ENCODE assay signal across 39 cellular contexts in genomic region chrX:140510895-140511295, GRCh38. TPM values are rescaled to one million over a fixed set of nuclear protein-coding genes. Genes with fewer than 3 reads are reported as not detected.
DNase-seq lines count a peak whose midpoint lies in the region; ATAC-seq and TF ChIP-seq lines count a peak whose summit lies in the region.
"Had no signal": no experiment of that assay in that cellular context is flagged by ENCODE, and none has a peak within 500 bp of the region (broad histone marks: within the 10 kb centered on the region; RNA-seq: fewer than 3 reads in every experiment).

No MANE protein-coding gene starts in this region.

- H3K9me3 ChIP-seq in HUES64 (ENCODE audit: insufficient read depth, low read depth, low read length) (no peaks in the 10 kb centered on the region), aorta (ENCODE audit: control insufficient read depth, low read length) (no peaks in the 10 kb centered on the region), heart right ventricle (peaks cover 0 to 4% (median 0%) of the 10 kb centered on the region in 11 donors)
- H3K9me3 ChIP-seq in effector memory CD4-positive, alpha-beta T cell (ENCODE audit: control insufficient read depth, low read length) = no peaks in the 10 kb centered on the region
- H3K9me3 ChIP-seq: BE2C, colonic mucosa, Peyer's patch, right lobe of liver, spleen, thoracic aorta, vagina had no signal

- H3K9me3 Mint-ChIP-seq in glutamatergic neuron (ENCODE audit: unreplicated experiment) (peaks cover 3% of the 10 kb centered on the region), mesothelial cell of epicardium (no peaks in the 10 kb centered on the region)
- H3K9me3 Mint-ChIP-seq: activated CD4-positive, alpha-beta T cell treated with anti-CD3 and anti-CD28 coated beads, Interleukin-2, amount 10 ng/mL, durations not matched to agents 24 days and 14 days; activated naive CD4-positive, alpha-beta T cell treated with anti-CD3 and anti-CD28 coated beads, Interleukin-2, amount 50 U/mL, for 72 hours; stimulated activated naive CD8-positive, alpha-beta T cell treated with anti-CD3 and anti-CD28 coated beads, Interleukin-15, Interleukin-2, amounts not matched to agents 100 ng/mL and 50 ng/mL, for 24 hours had no signal

- H3K27ac ChIP-seq in HUES64 (ENCODE audit: low read depth, low read length) (no peak overlapping the region), aorta (ENCODE audit: low read depth in 1 of 2, low read length in 2 of 2) (no peak overlapping the region), heart right ventricle (no peak overlapping the region)
- no peak overlapping the region for H3K27ac ChIP-seq in effector memory CD4-positive, alpha-beta T cell (ENCODE audit: insufficient read depth, low read length, poor library complexity, severe bottlenecking)
- H3K27ac ChIP-seq: cardiac muscle cell, colonic mucosa, Peyer's patch, right lobe of liver, spleen, thoracic aorta, vagina, WERI-Rb-1 had no signal

- no peak for DNase-seq in glutamatergic neuron
- no peak for DNase-seq in mesothelial cell of epicardium (ENCODE audit: low spot score in 2 of 2, unreplicated experiment in 2 of 2)
- DNase-seq in aorta = peak in 1 of 2 donors; percentile 56
- DNase-seq in heart right ventricle = no peak
- no peak for DNase-seq in effector memory CD4-positive, alpha-beta T cell
- DNase-seq: activated CD4-positive, alpha-beta T cell treated with anti-CD3 and anti-CD28 coated beads, Interleukin-2, amount 10 ng/mL, durations not matched to agents 24 days and 14 days; activated CD8-positive, alpha-beta memory T cell treated with anti-CD3 and anti-CD28 coated beads for 24 hours; activated T-cell treated with anti-CD3 and anti-CD28 coated beads for 4 hours; amygdala; BE2C; CD8-positive, alpha-beta memory T cell; colonic mucosa; HCEC 1CT; head of caudate nucleus; immature natural killer cell; left colon; mammary epithelial cell; NCI-H1048; NCI-H1694 treated with DMSO at 0.1 percent for 48 hours; NCI-H446; NCI-H748 treated with DMSO at 0.1 percent for 48 hours; Peyer's patch; right lobe of liver; SHP77 treated with DMSO at 0.1 percent for 48 hours; spleen; stimulated activated CD4-positive, alpha-beta T cell treated with anti-CD3 and anti-CD28 coated beads, Interleukin-2, amount 100 ng/mL, for 24 hours; SW 1271; T1000; WERI-Rb-1 had no signal

- no peaks in the 10 kb centered on the region for H3K36me3 Mint-ChIP-seq in glutamatergic neuron (ENCODE audit: unreplicated experiment)
- no peaks in the 10 kb centered on the region for H3K36me3 Mint-ChIP-seq in mesothelial cell of epicardium
- H3K36me3 Mint-ChIP-seq: CD8-positive, alpha-beta memory T cell; immature natural killer cell had no signal

- peak overlapping the region; percentile 20; the same call in 1 of the 2 replicates for H3K9ac ChIP-seq in HUES64 (ENCODE audit: low read depth, low read length)

- WGBS in HUES64 = 2% methylated on average over 42 of the region's 42 CpGs
- 12 to 25% methylated on average over 42 of the region's 42 CpGs for WGBS in aorta, 2 donors
- WGBS in heart right ventricle, 2 donors = 4 to 6% methylated on average over 32 to 41 of the region's 42 CpGs

- peak overlapping the region; percentile 48 for H3K4me3 ChIP-seq in HUES64 (ENCODE audit: low read length)
- H3K4me3 ChIP-seq in aorta (ENCODE audit: low read length in 2 of 2) = no peak overlapping the region
- H3K4me3 ChIP-seq in heart right ventricle = no peak overlapping the region
- H3K4me3 ChIP-seq in effector memory CD4-positive, alpha-beta T cell (ENCODE audit: insufficient read depth, low read depth, low read length, poor library complexity, severe bottlenecking) = no peak overlapping the region
- H3K4me3 ChIP-seq: cardiac muscle cell, colonic mucosa, Peyer's patch, right lobe of liver, spleen, thoracic aorta, vagina had no signal

- intact Hi-C loops in aorta (cut with DNase I) (no loop called here), heart right ventricle (cut with DNase I) (no loop called here)

- H3K4me3 Mint-ChIP-seq in glutamatergic neuron (ENCODE audit: unreplicated experiment) (peak overlapping the region; percentile 80), mesothelial cell of epicardium (peak overlapping the region; percentile 40)
- H3K4me3 Mint-ChIP-seq: activated CD4-positive, alpha-beta T cell treated with anti-CD3 and anti-CD28 coated beads, Interleukin-2, amount 10 ng/mL, durations not matched to agents 24 days and 14 days; CD8-positive, alpha-beta memory T cell; immature natural killer cell; stimulated activated naive CD8-positive, alpha-beta T cell treated with anti-CD3 and anti-CD28 coated beads, Interleukin-15, Interleukin-2, amounts not matched to agents 100 ng/mL and 50 ng/mL, for 24 hours had no signal

- no peak overlapping the region for H3K27ac Mint-ChIP-seq in glutamatergic neuron (ENCODE audit: unreplicated experiment)
- no peak overlapping the region for H3K27ac Mint-ChIP-seq in mesothelial cell of epicardium
- H3K27ac Mint-ChIP-seq: activated CD4-positive, alpha-beta T cell treated with anti-CD3 and anti-CD28 coated beads, Interleukin-2, amount 10 ng/mL, durations not matched to agents 24 days and 14 days; activated naive CD4-positive, alpha-beta T cell treated with anti-CD3 and anti-CD28 coated beads, Interleukin-2, amount 50 U/mL, for 72 hours; CD8-positive, alpha-beta memory T cell; immature natural killer cell; stimulated activated naive CD8-positive, alpha-beta T cell treated with anti-CD3 and anti-CD28 coated beads, Interleukin-15, Interleukin-2, amounts not matched to agents 100 ng/mL and 50 ng/mL, for 24 hours had no signal

- H3K4me1 ChIP-seq in HUES64 (ENCODE audit: insufficient read depth, low read length) = 0 out of 2 replicates have a peak, but pooled peaks cover 6% of the 10 kb centered on the region
- no peaks in the 10 kb centered on the region for H3K4me1 ChIP-seq in aorta (ENCODE audit: control insufficient read depth in 1 of 2, insufficient read depth in 2 of 2, low read length in 2 of 2)
- H3K4me1 ChIP-seq in heart right ventricle = peaks cover 0 to 15% (median 0%) of the 10 kb centered on the region in 9 donors
- H3K4me1 ChIP-seq in effector memory CD4-positive, alpha-beta T cell (ENCODE audit: control insufficient read depth, insufficient read depth, low read length, poor library complexity, severe bottlenecking) = no peaks in the 10 kb centered on the region
- H3K4me1 ChIP-seq: BE2C, colonic mucosa, Peyer's patch, right lobe of liver, vagina had no signal

- ATAC-seq in aorta (ENCODE audit: low FRiP score) (peak; percentile 38), heart right ventricle (no peak), HG02981 (IDR thresholded peaks at IDR 0.05; ENCODE audit: unreplicated experiment) (no peak)
- ATAC-seq: activated naive CD4-positive, alpha-beta T cell treated with anti-CD3 and anti-CD28 coated beads, Interleukin-2, amount 50 U/mL, for 72 hours; left colon; right lobe of liver had no signal

- H3K27me3 ChIP-seq in HUES64 (ENCODE audit: insufficient read depth, low read length) (peaks cover 69% of the 10 kb centered on the region), aorta (ENCODE audit: control insufficient read depth in 1 of 2, insufficient read depth in 2 of 2, low read length in 1 of 2) (no peaks in the 10 kb centered on the region), heart right ventricle (peaks cover 5 to 84% (median 73%) of the 10 kb centered on the region in 7 donors)
- H3K27me3 ChIP-seq in effector memory CD4-positive, alpha-beta T cell (replicated peaks; ENCODE audit: control insufficient read depth, insufficient read depth, low read length, poor library complexity, severe bottlenecking) = no peaks in the 10 kb centered on the region
- H3K27me3 ChIP-seq: Peyer's patch had no signal

- H3K4me1 Mint-ChIP-seq in glutamatergic neuron (ENCODE audit: low read depth, unreplicated experiment) (peaks cover 4% of the 10 kb centered on the region), mesothelial cell of epicardium (peaks cover 31% of the 10 kb centered on the region)
- H3K4me1 Mint-ChIP-seq: activated CD4-positive, alpha-beta T cell treated with anti-CD3 and anti-CD28 coated beads, Interleukin-2, amount 10 ng/mL, durations not matched to agents 24 days and 14 days; CD8-positive, alpha-beta memory T cell; immature natural killer cell had no signal

- H3K27me3 Mint-ChIP-seq in glutamatergic neuron (ENCODE audit: unreplicated experiment) (peaks cover 15% of the 10 kb centered on the region), mesothelial cell of epicardium (ENCODE audit: low read depth) (peaks cover 92% of the 10 kb centered on the region)

- TF ChIP-seq CTCF in glutamatergic neuron (IDR thresholded peaks at IDR 0.05; ENCODE audit: partially characterized antibody, unreplicated experiment) (no peak), mesothelial cell of epicardium (IDR thresholded peaks at IDR 0.05; ENCODE audit: unreplicated experiment) (no peak), heart right ventricle (IDR thresholded peaks at IDR 0.05) (no peak)

- no peaks in the 10 kb centered on the region for H3K36me3 ChIP-seq in HUES64 (ENCODE audit: insufficient read depth, low read length)
- H3K36me3 ChIP-seq in aorta (ENCODE audit: control insufficient read depth in 1 of 2, insufficient read depth in 2 of 2, low read length in 1 of 2) = no peaks in the 10 kb centered on the region
- no peaks in the 10 kb centered on the region for H3K36me3 ChIP-seq in heart right ventricle
- H3K36me3 ChIP-seq in effector memory CD4-positive, alpha-beta T cell (ENCODE audit: control insufficient read depth, insufficient read depth, low read length) = no peaks in the 10 kb centered on the region
- H3K36me3 ChIP-seq: BE2C, cardiac muscle cell, colonic mucosa, Peyer's patch, right lobe of liver, spleen, thoracic aorta, vagina, WERI-Rb-1 had no signal

RNA-seq across cellular contexts. Expression of gene SOX3, which starts 6.0 kb away (rescaled TPM):
- polyA plus RNA-seq in HUES64 (2013, experiment 1 of 2) = 14.1 TPM
- 20.2 TPM for polyA plus RNA-seq in HUES64 (2013, experiment 2 of 2)
- total RNA-seq in glutamatergic neuron (ENCODE audit: unreplicated experiment) (0.71 TPM), mesothelial cell of epicardium (not detected in 3 replicates), aorta (not detected), heart right ventricle (not detected)
- polyA plus RNA-seq in aorta (not detected), heart right ventricle (not detected)
- total RNA-seq: activated CD4-positive, alpha-beta T cell treated with anti-CD3 and anti-CD28 coated beads, Interleukin-2, amount 10 ng/mL, durations not matched to agents 24 days and 14 days; activated naive CD4-positive, alpha-beta T cell treated with anti-CD3 and anti-CD28 coated beads, Interleukin-2, amount 50 U/mL, for 72 hours; CD8-positive, alpha-beta memory T cell; colonic mucosa; Daoy; fibroblast of villous mesenchyme; left colon; mammary epithelial cell; Peyer's patch; right lobe of liver; spleen; thoracic aorta; vagina had no signal
- polyA plus RNA-seq: cardiac muscle cell; CD8-positive, alpha-beta memory T cell; esophagus; immature natural killer cell; mammary epithelial cell had no signal
